ENCODE assay signal across 18 cellular contexts in genomic region chr16:71609066-71609465, GRCh38. TPM values are rescaled to one million over a fixed set of nuclear protein-coding genes. Genes with fewer than 3 reads are reported as not detected.
DNase-seq lines count a peak whose midpoint lies in the region; ATAC-seq and TF ChIP-seq lines count a peak whose summit lies in the region.
"Had no signal": no experiment of that assay in that cellular context is flagged by ENCODE, and none has a peak within 500 bp of the region (broad histone marks: within the 10 kb centered on the region; RNA-seq: fewer than 3 reads in every experiment).

No MANE protein-coding gene starts in this region.

- H3K27me3 ChIP-seq in OCI-LY3 (ENCODE audit: low read depth, low read length), result no peaks in the 10 kb centered on the region

- peak overlapping the region; percentile 91 for H3K27ac ChIP-seq in OCI-LY3 (ENCODE audit: low read length)
- H3K27ac ChIP-seq: 22Rv1, C4-2B had no signal

- H3K4me3 ChIP-seq in OCI-LY3 (ENCODE audit: low read length), result no peak overlapping the region
- H3K4me3 ChIP-seq: A549 had no signal

- ATAC-seq in activated T-helper 17 cell treated with anti-CD3 and anti-CD28 coated beads, Interleukin-2, amount 50 U/mL, for 72 hours (replicated peaks), result no peak
- no peak for ATAC-seq in stimulated activated naive B cell treated with anti-CD40 and anti-IgM and Interleukin-4, amounts not matched to agents 10 μg/mL and 1 μg/mL and 100 μg/mL, for 72 hours (replicated peaks)
- no peak for ATAC-seq in HG03025 (IDR thresholded peaks at IDR 0.05; ENCODE audit: low FRiP score, unreplicated experiment)

- H3K79me2 ChIP-seq in OCI-LY3 (ENCODE audit: low read length), result no peaks in the 10 kb centered on the region

- no peaks in the 10 kb centered on the region for H4K20me1 ChIP-seq in OCI-LY3 (ENCODE audit: insufficient read depth, low read length)

- H2AFZ ChIP-seq in OCI-LY3 (ENCODE audit: low read depth, low read length), result no peak overlapping the region

- H3K9ac ChIP-seq in OCI-LY3 (ENCODE audit: low read length), result peak overlapping the region; percentile 35; the same call in 1 of the 2 replicates

- H3K4me3 Mint-ChIP-seq in activated T-helper 17 cell treated with anti-CD3 and anti-CD28 coated beads, Interleukin-2, amount 50 U/mL, for 72 hours, result no peak overlapping the region
- no peak overlapping the region for H3K4me3 Mint-ChIP-seq in stimulated activated naive B cell treated with anti-CD40 and anti-IgM and Interleukin-4, amounts not matched to agents 10 μg/mL and 1 μg/mL and 100 μg/mL, for 72 hours
- H3K4me3 Mint-ChIP-seq: CD4-positive, alpha-beta T cell; H9 had no signal

- peak overlapping the region; percentile 21 for H3K27ac Mint-ChIP-seq in activated T-helper 17 cell treated with anti-CD3 and anti-CD28 coated beads, Interleukin-2, amount 50 U/mL, for 72 hours
- peak overlapping the region; percentile 97 for H3K27ac Mint-ChIP-seq in stimulated activated naive B cell treated with anti-CD40 and anti-IgM and Interleukin-4, amounts not matched to agents 10 μg/mL and 1 μg/mL and 100 μg/mL, for 72 hours
- H3K27ac Mint-ChIP-seq: CD4-positive, alpha-beta T cell; H9 had no signal

- peak; percentile 23 for DNase-seq in DMS53 (lab: John Stamatoyannopoulos, UW)
- no peak for DNase-seq in DMS53 treated with DMSO at 0.1 percent for 48 hours (lab: John Stamatoyannopoulos, UW; ENCODE audit: unreplicated experiment)
- no peak for DNase-seq in stimulated activated naive B cell treated with anti-CD40 and anti-IgM and Interleukin-4, amounts not matched to agents 10 μg/mL and 1 μg/mL and 100 μg/mL, for 72 hours
- no peak for DNase-seq in NCI-H1092 (lab: John Stamatoyannopoulos, UW)
- no peak for DNase-seq in RPMI8226
- DNase-seq: AML-193; Caco-2; CD4-positive, alpha-beta T cell; GF-D8; H9 had no signal

- no peaks in the 10 kb centered on the region for H3K9me3 Mint-ChIP-seq in activated T-helper 17 cell treated with anti-CD3 and anti-CD28 coated beads, Interleukin-2, amount 50 U/mL, for 72 hours
- H3K9me3 Mint-ChIP-seq in stimulated activated naive B cell treated with anti-CD40 and anti-IgM and Interleukin-4, amounts not matched to agents 10 μg/mL and 1 μg/mL and 100 μg/mL, for 72 hours, result no peaks in the 10 kb centered on the region
- H3K9me3 Mint-ChIP-seq: CD4-positive, alpha-beta T cell; H9 had no signal

- H3K9me3 ChIP-seq in OCI-LY3 (ENCODE audit: insufficient read depth, low read length), result no peaks in the 10 kb centered on the region
- H3K9me3 ChIP-seq: A549, Caco-2 had no signal

- H3K4me1 Mint-ChIP-seq in activated T-helper 17 cell treated with anti-CD3 and anti-CD28 coated beads, Interleukin-2, amount 50 U/mL, for 72 hours, result no peaks in the 10 kb centered on the region
- peaks cover 9 to 29% of the 10 kb centered on the region in 2 donors for H3K4me1 Mint-ChIP-seq in stimulated activated naive B cell treated with anti-CD40 and anti-IgM and Interleukin-4, amounts not matched to agents 10 μg/mL and 1 μg/mL and 100 μg/mL, for 72 hours

- H3K36me3 ChIP-seq in OCI-LY3 (replicated peaks; ENCODE audit: low read depth, low read length), result no peaks in the 10 kb centered on the region

- no peaks in the 10 kb centered on the region for H3K36me3 Mint-ChIP-seq in activated T-helper 17 cell treated with anti-CD3 and anti-CD28 coated beads, Interleukin-2, amount 50 U/mL, for 72 hours (ENCODE audit: low read depth)
- H3K36me3 Mint-ChIP-seq in stimulated activated naive B cell treated with anti-CD40 and anti-IgM and Interleukin-4, amounts not matched to agents 10 μg/mL and 1 μg/mL and 100 μg/mL, for 72 hours, result no peaks in the 10 kb centered on the region

- peaks cover 50% of the 10 kb centered on the region for H3K4me1 ChIP-seq in OCI-LY3 (ENCODE audit: low read length)
- H3K4me1 ChIP-seq: Caco-2 had no signal

- peaks cover 7% of the 10 kb centered on the region for H3K27me3 Mint-ChIP-seq in activated T-helper 17 cell treated with anti-CD3 and anti-CD28 coated beads, Interleukin-2, amount 50 U/mL, for 72 hours
- H3K27me3 Mint-ChIP-seq in stimulated activated naive B cell treated with anti-CD40 and anti-IgM and Interleukin-4, amounts not matched to agents 10 μg/mL and 1 μg/mL and 100 μg/mL, for 72 hours, result peaks cover 0 to 3% of the 10 kb centered on the region in 2 donors

- no peak for TF ChIP-seq CTCF in OCI-LY3 (IDR thresholded peaks at IDR 0.05; ENCODE audit: low read depth, low read length)

- H3K4me2 ChIP-seq in OCI-LY3 (ENCODE audit: low read length), result peak overlapping the region; percentile 32

RNA-seq across cellular contexts. Expression of gene MARVELD3, which starts 16.9 kb away (rescaled TPM):
- total RNA-seq in activated T-helper 17 cell treated with anti-CD3 and anti-CD28 coated beads, Interleukin-2, amount 50 U/mL, for 72 hours, result not detected
- total RNA-seq: CD4-positive, alpha-beta T cell; IMR-90 had no signal

RNA-seq across cellular contexts. Expression of gene TAT, which starts 32.2 kb away (rescaled TPM):
- not detected for total RNA-seq in activated T-helper 17 cell treated with anti-CD3 and anti-CD28 coated beads, Interleukin-2, amount 50 U/mL, for 72 hours
- total RNA-seq: Caco-2; CD4-positive, alpha-beta T cell; H1; H9; IMR-90 had no signal
